8 cellular contexts compared by ENCODE assay signal in the genomic region with DNA sequence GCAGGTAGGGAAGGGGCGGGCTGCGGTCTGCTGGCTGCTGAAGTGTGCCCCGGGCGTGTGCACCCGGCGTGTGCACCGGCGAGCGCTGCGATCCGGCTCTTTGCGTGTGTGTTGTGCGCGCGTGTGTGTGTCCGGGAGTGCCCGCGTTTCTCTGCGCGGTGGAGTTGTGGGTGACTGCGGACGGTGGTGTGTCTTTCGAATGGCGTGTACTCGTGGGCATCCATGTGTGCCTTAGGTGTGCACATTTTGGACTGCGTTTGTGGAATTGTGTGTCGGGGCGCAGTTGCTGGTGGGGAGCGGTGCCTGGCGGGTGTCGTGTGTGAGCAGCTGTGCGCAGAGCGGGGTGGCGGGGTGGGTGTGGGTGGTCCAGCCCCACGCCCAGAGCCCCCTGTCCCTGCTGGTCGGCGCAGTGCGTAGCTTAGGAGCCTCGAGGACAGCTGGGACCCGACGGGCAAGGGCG. TPM values are rescaled to one million over a fixed set of nuclear protein-coding genes. Genes with fewer than 3 reads are reported as not detected.
DNase-seq lines count a peak whose midpoint lies in the region; FAIRE-seq and TF ChIP-seq lines count a peak whose summit lies in the region.

No MANE protein-coding gene starts in this region.

- H3K9me3 Mint-ChIP-seq in astrocyte (ENCODE audit: unreplicated experiment), result no peaks in the 10 kb centered on the region

- H2AFZ ChIP-seq in astrocyte (ENCODE audit: low read depth, low read length), result peak overlapping the region; percentile 50

- H3K4me3 Mint-ChIP-seq in astrocyte (ENCODE audit: unreplicated experiment), result peak overlapping the region; percentile 95

- peak overlapping the region; percentile 41 for H3K27ac ChIP-seq in KOPT-K1 (ENCODE audit: low read depth, low read length, poor library complexity, severe bottlenecking)
- no peak overlapping the region for H3K27ac ChIP-seq in astrocyte (ENCODE audit: low read depth, low read length)
- no peak overlapping the region for H3K27ac ChIP-seq in stomach smooth muscle (ENCODE audit: low read length)

- peak overlapping the region; percentile 47 for H3K27ac Mint-ChIP-seq in astrocyte (ENCODE audit: unreplicated experiment)

- H4K20me1 ChIP-seq in astrocyte (ENCODE audit: insufficient read depth, low read length), result peaks cover 46% of the 10 kb centered on the region

- H3K4me1 Mint-ChIP-seq in astrocyte (ENCODE audit: low read depth, unreplicated experiment), result peaks cover 11% of the 10 kb centered on the region

- H3K36me3 ChIP-seq in KOPT-K1 (ENCODE audit: insufficient read depth, low read length), result no peaks in the 10 kb centered on the region
- H3K36me3 ChIP-seq in astrocyte (ENCODE audit: insufficient read depth, low read length), result no peaks in the 10 kb centered on the region
- H3K36me3 ChIP-seq in kidney epithelial cell (ENCODE audit: control insufficient read depth, insufficient read depth, low read length), result no peaks in the 10 kb centered on the region
- H3K36me3 ChIP-seq in stomach smooth muscle (ENCODE audit: control insufficient read depth in 2 of 2, insufficient read depth in 2 of 2, low read length in 2 of 2), result peaks cover 0 to 2% of the 10 kb centered on the region in 2 donors

- FAIRE-seq in astrocyte (lab: Jason Lieb, UNC), result no peak
- FAIRE-seq in HTR-8/SVneo (lab: Jason Lieb, UNC), result no peak

- no peaks in the 10 kb centered on the region for H3K36me3 Mint-ChIP-seq in astrocyte (ENCODE audit: low read depth, unreplicated experiment)

- H3K27me3 ChIP-seq in astrocyte (ENCODE audit: insufficient read depth, low read length), result no peaks in the 10 kb centered on the region
- H3K27me3 ChIP-seq in kidney epithelial cell (ENCODE audit: control insufficient read depth, insufficient read depth, low read length), result no peaks in the 10 kb centered on the region
- H3K27me3 ChIP-seq in stomach smooth muscle (ENCODE audit: control insufficient read depth in 1 of 2, insufficient read depth in 2 of 2, low read length in 2 of 2), result no peaks in the 10 kb centered on the region

- peak overlapping the region; percentile 100 for H3K4me2 ChIP-seq in astrocyte (ENCODE audit: low read length)

- peak; percentile 71 for DNase-seq in activated effector memory CD4-positive, alpha-beta T cell treated with anti-CD3 and anti-CD28 coated beads, Interleukin-2, amount 50 U/mL, for 16 hours
- DNase-seq in activated effector memory CD4-positive, alpha-beta T cell treated with Interleukin-2 at 50 U/mL for 16 hours, result no peak
- DNase-seq in astrocyte (ENCODE audit: low read depth), result no peak
- DNase-seq in kidney epithelial cell (ENCODE audit: low read depth), result no peak
- no peak for DNase-seq in islet precursor cell
- DNase-seq in HTR-8/SVneo (ENCODE audit: insufficient read length, low spot score), result no peak

- peak overlapping the region; percentile 79 for H3K4me3 ChIP-seq in astrocyte (ENCODE audit: insufficient read depth, low read depth, low read length)
- H3K4me3 ChIP-seq in kidney epithelial cell (ENCODE audit: low read depth, low read length), result peak overlapping the region; percentile 60
- peak overlapping the region; percentile 87 to 88 for H3K4me3 ChIP-seq in stomach smooth muscle (ENCODE audit: low read length in 2 of 2)

- H3K9ac ChIP-seq in astrocyte (ENCODE audit: low read length), result peak overlapping the region; percentile 74
- peak overlapping the region; percentile 36 to 55 for H3K9ac ChIP-seq in stomach smooth muscle (ENCODE audit: low read length in 2 of 2)

- peaks cover 11% of the 10 kb centered on the region for H3K4me1 ChIP-seq in astrocyte (ENCODE audit: insufficient read depth, low read length)
- peaks cover 27% of the 10 kb centered on the region for H3K4me1 ChIP-seq in stomach smooth muscle (ENCODE audit: control insufficient read depth, insufficient read depth, low read length)

- H3K9me3 ChIP-seq in KOPT-K1 (ENCODE audit: insufficient read depth, low read length, poor library complexity, severe bottlenecking), result no peaks in the 10 kb centered on the region
- H3K9me3 ChIP-seq in astrocyte (ENCODE audit: insufficient read depth, low read depth, low read length), result no peaks in the 10 kb centered on the region
- H3K9me3 ChIP-seq in stomach smooth muscle (ENCODE audit: control insufficient read depth in 2 of 2, low read length in 2 of 2), result no peaks in the 10 kb centered on the region

- TF ChIP-seq CTCF in astrocyte (IDR thresholded peaks at IDR 0.05; ENCODE audit: insufficient read depth, low read depth, low read length) (no peak), kidney epithelial cell (IDR thresholded peaks at IDR 0.05; ENCODE audit: insufficient read depth, low read length, poor library complexity, severe bottlenecking) (no peak)

- peaks cover 49% of the 10 kb centered on the region for H3K79me2 ChIP-seq in astrocyte (ENCODE audit: insufficient read depth, low read length)

- peaks cover 23% of the 10 kb centered on the region for H3K27me3 Mint-ChIP-seq in astrocyte (ENCODE audit: low read depth, unreplicated experiment)

RNA-seq across cellular contexts. Expression of gene HPCAL1, which starts 0.5 kb away (rescaled TPM):
- 11.8 and 12.3 TPM in 2 replicates for total RNA-seq in astrocyte
- 33.7 and 41.3 TPM in 2 replicates for total RNA-seq in kidney epithelial cell
